ENCODE assay signal across 15 cellular contexts in genomic region chr11:122207921-122208764, GRCh38.
DNase-seq lines count a peak whose midpoint lies in the region; ATAC-seq and TF ChIP-seq lines count a peak whose summit lies in the region.
"Had no signal": no experiment of that assay in that cellular context is flagged by ENCODE, and none has a peak within 500 bp of the region (broad histone marks: within the 10 kb centered on the region; RNA-seq: fewer than 3 reads in every experiment).

No MANE protein-coding gene starts in this region.

- DNase-seq in AG09309 (ENCODE audit: low read depth) = peak; percentile 59
- DNase-seq in amniotic epithelial cell (ENCODE audit: low read depth) = peak; percentile 70
- peak; percentile 72 for DNase-seq in fibroblast of villous mesenchyme (ENCODE audit: low read depth)
- no peak for DNase-seq in prostate gland (ENCODE audit: low spot score)
- no peak for DNase-seq in NCI-H226
- no peak for DNase-seq in D341Med (ENCODE audit: low spot score)
- DNase-seq: erythroblast; H7; NCI-H2081 treated with DMSO at 0.1 percent for 48 hours; stimulated activated CD4-positive, alpha-beta T cell treated with anti-CD3 and anti-CD28 coated beads, Interleukin-2, amount 100 ng/mL, for 24 hours; T-helper 9 cell had no signal

- no peak for ATAC-seq in GM18519 (IDR thresholded peaks at IDR 0.05; ENCODE audit: low FRiP score, unreplicated experiment)
- ATAC-seq in GM21723 (IDR thresholded peaks at IDR 0.05; ENCODE audit: unreplicated experiment) = no peak
- ATAC-seq: K562 had no signal

- H3K36me3 ChIP-seq in prostate gland = no peaks in the 10 kb centered on the region

- H3K4me1 ChIP-seq in prostate gland (replicated peaks) = no peaks in the 10 kb centered on the region

- no peaks in the 10 kb centered on the region for H3K27me3 ChIP-seq in prostate gland (replicated peaks; ENCODE audit: insufficient read depth)

- intact Hi-C loops in prostate gland (cut with DNase I) = loop anchor here (10.0 kb wide), 1 partner anchor 183 kb away; no protein-coding TSS in a partner anchor

- TF ChIP-seq CTCF in AG09309 (IDR thresholded peaks at IDR 0.05; ENCODE audit: control insufficient read depth, insufficient read depth, low read depth, low read length, missing control alignments) (no peak), fibroblast of villous mesenchyme (IDR thresholded peaks at IDR 0.05; ENCODE audit: insufficient read depth, low read depth, low read length) (no peak), prostate gland (IDR thresholded peaks at IDR 0.05) (no peak)

- WGBS in prostate gland = 40% methylated on average over 8 of the region's 8 CpGs

- no peaks in the 10 kb centered on the region for H3K9me3 ChIP-seq in prostate gland

- peak overlapping the region; percentile 42 to 45 for H3K27ac ChIP-seq in prostate gland
- H3K27ac ChIP-seq: C4-2B had no signal

- no peak for TF ChIP-seq POLR2A in prostate gland (IDR thresholded peaks at IDR 0.05)

- no peak overlapping the region for H3K4me3 ChIP-seq in AG09309 (ENCODE audit: control insufficient read depth, low read depth, low read length)
- no peak overlapping the region for H3K4me3 ChIP-seq in fibroblast of villous mesenchyme (ENCODE audit: low read depth, low read length)
- H3K4me3 ChIP-seq in prostate gland = no peak overlapping the region
- H3K4me3 ChIP-seq: K562 had no signal

Comparison
In these comparisons a context has a peak if more than half of its experiments do, and no peak if none do; other contexts are left out.
1. DNase-seq: peak in AG09309 (single experiment), amniotic epithelial cell (single experiment) and fibroblast of villous mesenchyme (single experiment); none in prostate gland (single experiment), NCI-H226 (single experiment) and D341Med (single experiment).